Comparison of ENCODE assay signal across 1 cellular context in the genomic region with DNA sequence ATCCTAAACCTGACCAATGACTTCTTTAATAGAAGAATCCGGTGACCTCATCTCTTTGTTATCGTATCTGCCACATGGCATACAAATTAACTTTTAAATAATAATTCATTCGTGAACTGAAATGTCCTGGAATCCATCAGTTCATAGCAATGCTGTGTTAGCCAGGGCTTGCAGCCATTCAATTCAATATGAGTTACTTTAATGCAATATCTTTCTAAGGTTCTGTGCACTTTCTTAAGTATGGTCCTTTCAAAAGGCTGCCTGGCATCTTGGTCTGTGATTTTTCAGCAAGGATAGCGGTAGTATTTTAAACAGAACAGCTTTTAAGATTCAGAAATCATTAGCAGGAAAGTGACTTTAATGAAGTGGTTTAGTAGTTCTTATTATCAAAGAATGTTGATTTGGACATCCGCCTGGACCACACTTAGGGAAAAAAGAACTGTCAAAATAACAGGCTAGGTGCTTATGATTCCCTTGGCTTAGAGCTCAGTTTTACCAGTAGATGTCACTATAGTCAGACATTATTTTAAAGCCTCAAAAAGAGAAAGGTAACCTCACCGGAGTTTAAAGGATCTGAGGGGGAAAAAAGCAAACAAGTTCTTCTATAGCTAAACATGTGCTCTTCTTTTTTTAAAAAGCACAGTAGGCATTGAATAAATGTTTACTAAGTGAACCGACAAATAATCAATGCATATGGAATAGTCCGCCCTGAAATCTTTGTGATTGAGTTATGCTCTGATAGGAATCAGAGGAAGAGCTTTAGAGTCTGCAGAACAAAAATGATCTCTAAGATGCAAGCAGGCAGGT.
A peak's percentile ranks its signal among the peaks of the same experiment; 100 is the strongest.
TF ChIP-seq lines count a peak whose summit lies in the region.

No MANE protein-coding gene starts in this region.

TF ChIP-seq in liver, 16 proteins besides CTCF, POLR2A, EP300 and RAD21 (continued from another document):
- TF ChIP-seq, protein P1, sequence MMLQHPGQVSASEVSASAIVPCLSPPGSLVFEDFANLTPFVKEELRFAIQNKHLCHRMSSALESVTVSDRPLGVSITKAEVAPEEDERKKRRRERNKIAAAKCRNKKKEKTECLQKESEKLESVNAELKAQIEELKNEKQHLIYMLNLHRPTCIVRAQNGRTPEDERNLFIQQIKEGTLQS (IDR thresholded peaks at IDR 0.05) = no peak
- TF ChIP-seq JUND (IDR thresholded peaks at IDR 0.05) = no peak
- TF ChIP-seq FOXA1 (IDR thresholded peaks at IDR 0.05) = no peak
- TF ChIP-seq FOXA2 (IDR thresholded peaks at IDR 0.05) = no peak
- TF ChIP-seq SP1 (IDR thresholded peaks at IDR 0.05) = no peak
- TF ChIP-seq, protein P2, sequence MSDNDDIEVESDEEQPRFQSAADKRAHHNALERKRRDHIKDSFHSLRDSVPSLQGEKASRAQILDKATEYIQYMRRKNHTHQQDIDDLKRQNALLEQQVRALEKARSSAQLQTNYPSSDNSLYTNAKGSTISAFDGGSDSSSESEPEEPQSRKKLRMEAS (IDR thresholded peaks at IDR 0.05) = no peak
- TF ChIP-seq HNF4G (IDR thresholded peaks at IDR 0.05) = no peak
- TF ChIP-seq GABPA (IDR thresholded peaks at IDR 0.05 in 1 of 2, conservative IDR thresholded peaks at IDR 0.05 in 1 of 2) = no peak
- TF ChIP-seq NR2F2 (IDR thresholded peaks at IDR 0.05) = no peak
- peak in 1 of 2 donors; percentile 5 for TF ChIP-seq RXRA (IDR thresholded peaks at IDR 0.05)
